9 cellular contexts compared by ENCODE assay signal in genomic region chr20:59004493-59004762, GRCh38. TPM values are rescaled to one million over a fixed set of nuclear protein-coding genes. Genes with fewer than 3 reads are reported as not detected.
A peak's percentile ranks its signal among the peaks of the same experiment; 100 is the strongest.
DNase-seq lines count a peak whose midpoint lies in the region; ATAC-seq and TF ChIP-seq lines count a peak whose summit lies in the region.
"Had no signal": no experiment of that assay in that cellular context is flagged by ENCODE, and none has a peak within 500 bp of the region (broad histone marks: within the 10 kb centered on the region; RNA-seq: fewer than 3 reads in every experiment).

No MANE protein-coding gene starts in this region.

- peaks cover 19% of the 10 kb centered on the region for H3K4me1 Mint-ChIP-seq in type B pancreatic cell (ENCODE audit: unreplicated experiment)

- H3K4me1 ChIP-seq in lower lobe of right lung = peaks cover 52% of the 10 kb centered on the region

- H3K9me3 ChIP-seq in lower lobe of right lung (no peaks in the 10 kb centered on the region), WERI-Rb-1 (ENCODE audit: severe bottlenecking) (no peaks in the 10 kb centered on the region)

- peaks cover 0 to 14% of the 10 kb centered on the region in 2 donors for H3K36me3 Mint-ChIP-seq in activated naive CD4-positive, alpha-beta T cell treated with anti-CD3 and anti-CD28 coated beads, Interleukin-2, amount 50 U/mL, for 72 hours
- H3K36me3 Mint-ChIP-seq in type B pancreatic cell = peaks cover 6% of the 10 kb centered on the region

- peak overlapping the region; percentile 73 to 92 for H3K27ac Mint-ChIP-seq in activated naive CD4-positive, alpha-beta T cell treated with anti-CD3 and anti-CD28 coated beads, Interleukin-2, amount 50 U/mL, for 72 hours
- H3K27ac Mint-ChIP-seq in type B pancreatic cell = no peak overlapping the region

- H3K27ac ChIP-seq in lower lobe of right lung (peak overlapping the region; percentile 94), WERI-Rb-1 (no peak overlapping the region)

- peak; percentile 24 to 27 for DNase-seq in activated CD4-positive, alpha-beta T cell treated with anti-CD3 and anti-CD28 coated beads for 24 hours (ENCODE audit: low read depth in 2 of 2)
- no peak for DNase-seq in activated CD4-positive, alpha-beta T cell treated with anti-CD3 and anti-CD28 coated beads for 1 hour
- DNase-seq in activated naive CD4-positive, alpha-beta T cell treated with anti-CD3 and anti-CD28 coated beads, Interleukin-2, amount 50 U/mL, for 72 hours (ENCODE audit: low spot score in 2 of 2) = peak in 1 of 2 donors; percentile 42
- DNase-seq in lower lobe of right lung = peak; percentile 84
- no peak for DNase-seq in type B pancreatic cell (ENCODE audit: extremely low spot score, unreplicated experiment)
- no peak for DNase-seq in WERI-Rb-1
- DNase-seq in left lobe of liver (ENCODE audit: low spot score) = no peak
- DNase-seq: ACHN had no signal

- H3K36me3 ChIP-seq in lower lobe of right lung = peaks cover 40% of the 10 kb centered on the region
- H3K36me3 ChIP-seq in WERI-Rb-1 = no peaks in the 10 kb centered on the region

- intact Hi-C loops in lower lobe of right lung (cut with DNase I) = no loop called here

- no peak for ATAC-seq in activated naive CD4-positive, alpha-beta T cell treated with anti-CD3 and anti-CD28 coated beads, Interleukin-2, amount 50 U/mL, for 72 hours
- no peak for ATAC-seq in lower lobe of right lung
- ATAC-seq in GM18520 (IDR thresholded peaks at IDR 0.05; ENCODE audit: unreplicated experiment) = no peak
- no peak for ATAC-seq in left lobe of liver

- H3K4me3 ChIP-seq in lower lobe of right lung (peak overlapping the region; percentile 91), WERI-Rb-1 (ENCODE audit: low read depth, low read length) (no peak overlapping the region)

- H3K27me3 Mint-ChIP-seq in type B pancreatic cell = no peaks in the 10 kb centered on the region

- no peaks in the 10 kb centered on the region for H3K27me3 ChIP-seq in lower lobe of right lung (ENCODE audit: low read depth)
- H3K27me3 ChIP-seq in WERI-Rb-1 (ENCODE audit: insufficient read depth, low read depth, severe bottlenecking) = no peaks in the 10 kb centered on the region

- no peaks in the 10 kb centered on the region for H3K9me3 Mint-ChIP-seq in activated naive CD4-positive, alpha-beta T cell treated with anti-CD3 and anti-CD28 coated beads, Interleukin-2, amount 50 U/mL, for 72 hours
- H3K9me3 Mint-ChIP-seq in type B pancreatic cell = no peaks in the 10 kb centered on the region

- peak overlapping the region; percentile 54 for H3K4me3 Mint-ChIP-seq in type B pancreatic cell

- TF ChIP-seq CTCF in lower lobe of right lung (IDR thresholded peaks at IDR 0.05) (no peak), type B pancreatic cell (conservative IDR thresholded peaks at IDR 0.05) (no peak), WERI-Rb-1 (IDR thresholded peaks at IDR 0.05; ENCODE audit: low read depth, low read length) (no peak)

RNA-seq across cellular contexts. Expression of gene CTSZ, which starts 2.6 kb away (rescaled TPM):
- 10 to 100 TPM; 36.3 to 37.1 TPM for total RNA-seq in activated naive CD4-positive, alpha-beta T cell treated with anti-CD3 and anti-CD28 coated beads, Interleukin-2, amount 50 U/mL, for 72 hours
- total RNA-seq in lower lobe of right lung (533 TPM), type B pancreatic cell (ENCODE audit: low replicate concordance) (71.9 and 75.9 TPM in 2 replicates), left lobe of liver (248 TPM)

RNA-seq across cellular contexts. Expression of gene TUBB1, which starts 14.8 kb away (rescaled TPM):
- under 1 TPM in 1 of 2 donors, not detected in 1; 0.09 TPM for total RNA-seq in activated naive CD4-positive, alpha-beta T cell treated with anti-CD3 and anti-CD28 coated beads, Interleukin-2, amount 50 U/mL, for 72 hours
- 6.5 TPM for total RNA-seq in lower lobe of right lung
- total RNA-seq in type B pancreatic cell (ENCODE audit: low replicate concordance) = 0.46 and 0.52 TPM in 2 replicates
- total RNA-seq in left lobe of liver = 0.25 TPM

RNA-seq across cellular contexts. Expression of gene NELFCD, which starts 23.4 kb away (rescaled TPM):
- 100 to 1,000 TPM; 123 to 159 TPM for total RNA-seq in activated naive CD4-positive, alpha-beta T cell treated with anti-CD3 and anti-CD28 coated beads, Interleukin-2, amount 50 U/mL, for 72 hours
- 54.1 TPM for total RNA-seq in lower lobe of right lung
- 73.0 and 110 TPM in 2 replicates for total RNA-seq in type B pancreatic cell (ENCODE audit: low replicate concordance)
- 34.8 TPM for total RNA-seq in left lobe of liver

RNA-seq across cellular contexts. Expression of gene ATP5F1E, which starts 27.7 kb away (rescaled TPM):
- 10 to 100 TPM; 63.2 to 76.7 TPM for total RNA-seq in activated naive CD4-positive, alpha-beta T cell treated with anti-CD3 and anti-CD28 coated beads, Interleukin-2, amount 50 U/mL, for 72 hours
- total RNA-seq in lower lobe of right lung (73.8 TPM), type B pancreatic cell (ENCODE audit: low replicate concordance) (75.6 and 81.8 TPM in 2 replicates), left lobe of liver (33.3 TPM)

RNA-seq across cellular contexts. Expression of gene PRELID3B, which starts 38.2 kb away (rescaled TPM):
- 100 to 1,000 TPM; 118 to 170 TPM for total RNA-seq in activated naive CD4-positive, alpha-beta T cell treated with anti-CD3 and anti-CD28 coated beads, Interleukin-2, amount 50 U/mL, for 72 hours
- total RNA-seq in lower lobe of right lung (43.0 TPM), type B pancreatic cell (ENCODE audit: low replicate concordance) (45.9 and 54.9 TPM in 2 replicates), left lobe of liver (16.4 TPM)

Comparison
In these comparisons a context has a peak if more than half of its experiments do, and no peak if none do; other contexts are left out.
1. DNase-seq: peak in activated CD4-positive, alpha-beta T cell treated with anti-CD3 and anti-CD28 coated beads for 24 hours (2 of 2) and lower lobe of right lung (single experiment); none in activated CD4-positive, alpha-beta T cell treated with anti-CD3 and anti-CD28 coated beads for 1 hour (single experiment), type B pancreatic cell (single experiment), WERI-Rb-1 (single experiment) and left lobe of liver (single experiment).